Comparison of ENCODE assay signal across 8 cellular contexts in genomic region chr17:50147841-50148225, GRCh38. TPM values are rescaled to one million over a fixed set of nuclear protein-coding genes. Genes with fewer than 3 reads are reported as not detected.
A peak's percentile ranks its signal among the peaks of the same experiment; 100 is the strongest.
DNase-seq lines count a peak whose midpoint lies in the region; ATAC-seq and TF ChIP-seq lines count a peak whose summit lies in the region.

No MANE protein-coding gene starts in this region.

- H3K27me3 Mint-ChIP-seq in IgD-negative memory B cell: no peaks in the 10 kb centered on the region

- peak overlapping the region; percentile 67 for H3K4me3 ChIP-seq in mucosa of stomach (ENCODE audit: low read length)

- H3K36me3 Mint-ChIP-seq in IgD-negative memory B cell: peaks cover 15% of the 10 kb centered on the region

- H3K9ac ChIP-seq in mucosa of stomach (ENCODE audit: low read length): peak overlapping the region; percentile 59

- peak overlapping the region; percentile 54 for H3K27ac ChIP-seq in cingulate gyrus (ENCODE audit: low read depth, low read length)

- peak overlapping the region; percentile 95 to 99 (median 99) for H3K27ac Mint-ChIP-seq in IgD-negative memory B cell

- peaks cover 9% of the 10 kb centered on the region for H3K36me3 ChIP-seq in mucosa of stomach (ENCODE audit: control insufficient read depth, insufficient read depth, low read length)

- DNase-seq in AG08396 (ENCODE audit: low spot score) (peak; percentile 70), GM20000 (ENCODE audit: low spot score) (no peak), SW 1271 (lab: John Stamatoyannopoulos, UW) (no peak)
- no peak for DNase-seq in stimulated activated CD4-positive, alpha-beta T cell treated with anti-CD3 and anti-CD28 coated beads, Interleukin-2, amount 100 ng/mL, for 48 hours

- H3K4me1 Mint-ChIP-seq in IgD-negative memory B cell: peaks cover 19 to 37% (median 34%) of the 10 kb centered on the region in 3 donors

- no peak for TF ChIP-seq CTCF in GM20000 (IDR thresholded peaks at IDR 0.05; ENCODE audit: extremely low read depth, missing control alignments)

- no peak for ATAC-seq in HG02759 (IDR thresholded peaks at IDR 0.05; ENCODE audit: unreplicated experiment)

- peak overlapping the region; percentile 91 to 100 (median 98) for H3K4me3 Mint-ChIP-seq in IgD-negative memory B cell

- no peaks in the 10 kb centered on the region for H3K9me3 ChIP-seq in mucosa of stomach (ENCODE audit: control insufficient read depth, low read length)

- H3K27me3 ChIP-seq in mucosa of stomach (ENCODE audit: control insufficient read depth, insufficient read depth, low read length): no peaks in the 10 kb centered on the region

- peaks cover 67% of the 10 kb centered on the region for H3K4me1 ChIP-seq in mucosa of stomach (ENCODE audit: control insufficient read depth, insufficient read depth, low read length)

- H3K9me3 Mint-ChIP-seq in IgD-negative memory B cell: no peaks in the 10 kb centered on the region

RNA-seq across cellular contexts. Expression of gene PPP1R9B, which starts 2.6 kb away (rescaled TPM):
- 4.2 TPM for polyA plus RNA-seq in IgD-negative memory B cell

RNA-seq across cellular contexts. Expression of gene SAMD14, which starts 17.9 kb away (rescaled TPM):
- 0.15 TPM for polyA plus RNA-seq in IgD-negative memory B cell

RNA-seq across cellular contexts. Expression of gene SGCA, which starts 18.0 kb away (rescaled TPM):
- 2.9 TPM for polyA plus RNA-seq in IgD-negative memory B cell

RNA-seq across cellular contexts. Expression of gene PDK2, which starts 52.7 kb away (rescaled TPM):
- 38.8 TPM for polyA plus RNA-seq in IgD-negative memory B cell

RNA-seq across cellular contexts. Expression of gene COL1A1, which starts 53.6 kb away (rescaled TPM):
- 0.74 TPM for polyA plus RNA-seq in IgD-negative memory B cell
